In the genomic region with DNA sequence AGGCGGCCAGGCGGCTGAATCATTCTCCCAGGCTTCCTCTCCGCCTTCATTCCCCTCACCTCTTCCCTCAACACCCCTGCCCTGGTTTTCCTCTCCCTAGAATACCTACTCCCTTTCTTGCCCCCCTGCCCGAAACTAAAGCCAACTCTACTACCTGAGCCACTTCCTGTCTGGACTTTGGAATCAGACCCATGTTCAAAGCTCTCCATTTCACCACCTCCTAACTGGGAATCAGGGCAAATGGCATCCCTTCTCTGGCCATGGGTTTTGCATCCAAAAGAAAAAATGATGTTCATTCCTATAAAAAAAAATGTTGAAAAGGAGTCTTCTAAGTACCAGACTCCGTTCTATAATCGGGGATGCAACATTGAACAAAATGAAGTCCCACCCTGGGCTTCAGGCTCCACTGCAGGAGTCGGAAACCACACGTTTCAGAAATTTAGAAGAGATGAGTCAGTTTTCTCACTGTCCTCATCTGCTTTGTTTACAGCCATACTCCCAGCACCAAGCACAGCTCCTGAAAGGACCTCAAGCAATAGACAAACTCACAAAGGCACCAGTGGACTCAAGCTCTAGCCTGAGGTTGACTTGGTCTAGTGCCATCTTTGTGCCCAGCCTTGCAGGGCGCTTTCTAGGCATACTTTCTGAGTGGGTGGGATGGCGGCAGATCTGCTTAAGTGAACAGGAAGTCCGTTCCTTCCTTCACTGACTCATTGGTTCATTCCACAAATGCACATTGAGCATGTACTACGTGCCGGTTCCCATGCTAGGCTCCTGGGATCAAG, we compare ENCODE assay signal across 15 cellular contexts.
DNase-seq lines count a peak whose midpoint lies in the region; ATAC-seq and TF ChIP-seq lines count a peak whose summit lies in the region.
"Had no signal": no experiment of that assay in that cellular context is flagged by ENCODE, and none has a peak within 500 bp of the region (broad histone marks: within the 10 kb centered on the region; RNA-seq: fewer than 3 reads in every experiment).

No MANE protein-coding gene starts in this region.

- peaks cover 26% of the 10 kb centered on the region for H3K27me3 Mint-ChIP-seq in GM23338 (ENCODE audit: insufficient read depth, low read depth, poor library complexity)

- 64 to 71% (median 69%) methylated on average over 13 of the region's 13 CpGs for WGBS in adrenal gland, 4 donors

- no peaks in the 10 kb centered on the region for H3K36me3 Mint-ChIP-seq in GM23338 (ENCODE audit: low read depth)
- H3K36me3 Mint-ChIP-seq: activated CD4-positive, alpha-beta memory T cell treated with anti-CD3 and anti-CD28 coated beads for 36 hours; activated naive CD4-positive, alpha-beta T cell treated with anti-CD3 and anti-CD28 coated beads, Interleukin-2, amount 10 ng/mL, durations not matched to agents 7 days and 5 days; CD8-positive, alpha-beta T cell; stimulated activated memory B cell treated with anti-CD40 and anti-IgM and Interleukin-4, amounts not matched to agents 10 μg/mL and 1 μg/mL and 100 μg/mL, for 72 hours had no signal

- H3K4me1 ChIP-seq in GM23338 (ENCODE audit: insufficient read depth) (peaks cover 51% of the 10 kb centered on the region), mucosa of descending colon (ENCODE audit: low read depth) (peaks cover 2% of the 10 kb centered on the region), adrenal gland (replicated peaks in 1 of 2) (no peaks in the 10 kb centered on the region)

- H4K20me1 ChIP-seq in GM23338 (replicated peaks; ENCODE audit: insufficient read depth): no peaks in the 10 kb centered on the region

- H3K9me3 Mint-ChIP-seq in GM23338: no peaks in the 10 kb centered on the region
- H3K9me3 Mint-ChIP-seq: activated CD4-positive, alpha-beta memory T cell treated with anti-CD3 and anti-CD28 coated beads for 36 hours; activated naive CD4-positive, alpha-beta T cell treated with anti-CD3 and anti-CD28 coated beads, Interleukin-2, amount 10 ng/mL, durations not matched to agents 7 days and 5 days; CD8-positive, alpha-beta T cell; stimulated activated memory B cell treated with anti-CD40 and anti-IgM and Interleukin-4, amounts not matched to agents 10 μg/mL and 1 μg/mL and 100 μg/mL, for 72 hours had no signal

- no peak overlapping the region; the same call in 2 of the 3 replicates for H3K4me3 Mint-ChIP-seq in GM23338
- H3K4me3 Mint-ChIP-seq: activated CD4-positive, alpha-beta memory T cell treated with anti-CD3 and anti-CD28 coated beads for 36 hours; activated naive CD4-positive, alpha-beta T cell treated with anti-CD3 and anti-CD28 coated beads, Interleukin-2, amount 10 ng/mL, durations not matched to agents 7 days and 5 days; CD8-positive, alpha-beta T cell; stimulated activated memory B cell treated with anti-CD40 and anti-IgM and Interleukin-4, amounts not matched to agents 10 μg/mL and 1 μg/mL and 100 μg/mL, for 72 hours had no signal

- H3K4me2 ChIP-seq in GM23338: peak overlapping the region; percentile 68; the same call in 1 of the 2 replicates

- no peaks in the 10 kb centered on the region for H3K79me2 ChIP-seq in GM23338 (replicated peaks; ENCODE audit: insufficient read depth)

- no peak overlapping the region for H2AFZ ChIP-seq in GM23338

- peak; percentile 73 for DNase-seq in Daoy (ENCODE audit: low read depth)
- DNase-seq in GM23338 (ENCODE audit: low spot score): no peak
- DNase-seq in SW480 (ENCODE audit: low spot score): peak; percentile 28
- DNase-seq in mucosa of descending colon: no peak
- DNase-seq in adrenal gland: no peak
- no peak for DNase-seq in stimulated activated CD4-positive, alpha-beta T cell treated with anti-CD3 and anti-CD28 coated beads, Interleukin-4, amount 100 ng/mL, for 4 hours
- DNase-seq in DMS 273 treated with DMSO at 0.1 percent for 48 hours (lab: John Stamatoyannopoulos, UW): no peak
- no peak for DNase-seq in cerebellar nuclear complex (lab: John Stamatoyannopoulos, UW)
- DNase-seq: activated CD4-positive, alpha-beta memory T cell treated with anti-CD3 and anti-CD28 coated beads for 36 hours; activated naive CD4-positive, alpha-beta T cell treated with anti-CD3 and anti-CD28 coated beads, Interleukin-2, amount 10 ng/mL, durations not matched to agents 7 days and 5 days; activated T-cell treated with anti-CD3 and anti-CD28 coated beads, Interleukin-2, amount 50 U/mL, for 1 hour; CD8-positive, alpha-beta T cell; DND-41 had no signal

- H3K4me3 ChIP-seq in GM23338 (no peak overlapping the region), mucosa of descending colon (no peak overlapping the region), adrenal gland (no peak overlapping the region)

- H3K27ac ChIP-seq in GM23338 (ENCODE audit: low read depth): peak overlapping the region; percentile 51; the same call in 1 of the 2 replicates
- no peak overlapping the region for H3K27ac ChIP-seq in adrenal gland
- H3K27ac ChIP-seq: neutrophil had no signal

- TF ChIP-seq POLR2A in adrenal gland (IDR thresholded peaks at IDR 0.05): no peak

- H3K4me1 Mint-ChIP-seq in GM23338: peaks cover 70% of the 10 kb centered on the region
- H3K4me1 Mint-ChIP-seq: activated naive CD4-positive, alpha-beta T cell treated with anti-CD3 and anti-CD28 coated beads, Interleukin-2, amount 10 ng/mL, durations not matched to agents 7 days and 5 days; stimulated activated memory B cell treated with anti-CD40 and anti-IgM and Interleukin-4, amounts not matched to agents 10 μg/mL and 1 μg/mL and 100 μg/mL, for 72 hours had no signal

- H3K9me3 ChIP-seq in mucosa of descending colon (no peaks in the 10 kb centered on the region), adrenal gland (replicated peaks in 1 of 3) (no peaks in the 10 kb centered on the region)
- H3K9me3 ChIP-seq: neutrophil had no signal

- H3K9me2 ChIP-seq in GM23338 (ENCODE audit: insufficient read depth): no peaks in the 10 kb centered on the region

- H3F3A ChIP-seq in GM23338 (replicated peaks; ENCODE audit: low read depth): peaks cover 5% of the 10 kb centered on the region; the same call in 1 of the 2 replicates

- no peaks in the 10 kb centered on the region for H3K36me3 ChIP-seq in GM23338 (ENCODE audit: insufficient read depth)
- H3K36me3 ChIP-seq in mucosa of descending colon (ENCODE audit: low read depth): no peaks in the 10 kb centered on the region
- no peaks in the 10 kb centered on the region for H3K36me3 ChIP-seq in adrenal gland (replicated peaks in 1 of 2)
- H3K36me3 ChIP-seq: neutrophil had no signal

- no peak for TF ChIP-seq CTCF in GM23338 (conservative IDR thresholded peaks at IDR 0.05; ENCODE audit: low read depth in 2 of 2)
- TF ChIP-seq CTCF in mucosa of descending colon (IDR thresholded peaks at IDR 0.05): no peak
- TF ChIP-seq CTCF in adrenal gland (IDR thresholded peaks at IDR 0.05): no peak

- no peak for ATAC-seq in GM23338
- peak; percentile 16 for ATAC-seq in mucosa of descending colon
- ATAC-seq: CD8-positive, alpha-beta T cell; stimulated activated memory B cell treated with anti-CD40 and anti-IgM and Interleukin-4, amounts not matched to agents 10 μg/mL and 1 μg/mL and 100 μg/mL, for 72 hours had no signal

- H3K27me3 ChIP-seq in GM23338 (ENCODE audit: insufficient read depth) (no peaks in the 10 kb centered on the region), adrenal gland (peaks cover 3% of the 10 kb centered on the region)

- intact Hi-C loops in mucosa of descending colon (cut with DNase I, micrococcal nuclease) (no loop called here), adrenal gland (cut with DNase I) (no loop called here)

- no peak overlapping the region for H3K27ac Mint-ChIP-seq in GM23338
- H3K27ac Mint-ChIP-seq: activated CD4-positive, alpha-beta memory T cell treated with anti-CD3 and anti-CD28 coated beads for 36 hours; activated naive CD4-positive, alpha-beta T cell treated with anti-CD3 and anti-CD28 coated beads, Interleukin-2, amount 10 ng/mL, durations not matched to agents 7 days and 5 days; CD8-positive, alpha-beta T cell; stimulated activated memory B cell treated with anti-CD40 and anti-IgM and Interleukin-4, amounts not matched to agents 10 μg/mL and 1 μg/mL and 100 μg/mL, for 72 hours had no signal

TF ChIP-seq in GM23338, 12 proteins besides CTCF, POLR2A, EP300 and RAD21 (continues in another document):
- no peak for TF ChIP-seq ZNF114 (CRISPR knock-in tag; IDR thresholded peaks at IDR 0.05)
- TF ChIP-seq, protein P1, sequence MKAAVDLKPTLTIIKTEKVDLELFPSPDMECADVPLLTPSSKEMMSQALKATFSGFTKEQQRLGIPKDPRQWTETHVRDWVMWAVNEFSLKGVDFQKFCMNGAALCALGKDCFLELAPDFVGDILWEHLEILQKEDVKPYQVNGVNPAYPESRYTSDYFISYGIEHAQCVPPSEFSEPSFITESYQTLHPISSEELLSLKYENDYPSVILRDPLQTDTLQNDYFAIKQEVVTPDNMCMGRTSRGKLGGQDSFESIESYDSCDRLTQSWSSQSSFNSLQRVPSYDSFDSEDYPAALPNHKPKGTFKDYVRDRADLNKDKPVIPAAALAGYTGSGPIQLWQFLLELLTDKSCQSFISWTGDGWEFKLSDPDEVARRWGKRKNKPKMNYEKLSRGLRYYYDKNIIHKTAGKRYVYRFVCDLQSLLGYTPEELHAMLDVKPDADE (IDR thresholded peaks at IDR 0.05): no peak
- TF ChIP-seq, protein P2, sequence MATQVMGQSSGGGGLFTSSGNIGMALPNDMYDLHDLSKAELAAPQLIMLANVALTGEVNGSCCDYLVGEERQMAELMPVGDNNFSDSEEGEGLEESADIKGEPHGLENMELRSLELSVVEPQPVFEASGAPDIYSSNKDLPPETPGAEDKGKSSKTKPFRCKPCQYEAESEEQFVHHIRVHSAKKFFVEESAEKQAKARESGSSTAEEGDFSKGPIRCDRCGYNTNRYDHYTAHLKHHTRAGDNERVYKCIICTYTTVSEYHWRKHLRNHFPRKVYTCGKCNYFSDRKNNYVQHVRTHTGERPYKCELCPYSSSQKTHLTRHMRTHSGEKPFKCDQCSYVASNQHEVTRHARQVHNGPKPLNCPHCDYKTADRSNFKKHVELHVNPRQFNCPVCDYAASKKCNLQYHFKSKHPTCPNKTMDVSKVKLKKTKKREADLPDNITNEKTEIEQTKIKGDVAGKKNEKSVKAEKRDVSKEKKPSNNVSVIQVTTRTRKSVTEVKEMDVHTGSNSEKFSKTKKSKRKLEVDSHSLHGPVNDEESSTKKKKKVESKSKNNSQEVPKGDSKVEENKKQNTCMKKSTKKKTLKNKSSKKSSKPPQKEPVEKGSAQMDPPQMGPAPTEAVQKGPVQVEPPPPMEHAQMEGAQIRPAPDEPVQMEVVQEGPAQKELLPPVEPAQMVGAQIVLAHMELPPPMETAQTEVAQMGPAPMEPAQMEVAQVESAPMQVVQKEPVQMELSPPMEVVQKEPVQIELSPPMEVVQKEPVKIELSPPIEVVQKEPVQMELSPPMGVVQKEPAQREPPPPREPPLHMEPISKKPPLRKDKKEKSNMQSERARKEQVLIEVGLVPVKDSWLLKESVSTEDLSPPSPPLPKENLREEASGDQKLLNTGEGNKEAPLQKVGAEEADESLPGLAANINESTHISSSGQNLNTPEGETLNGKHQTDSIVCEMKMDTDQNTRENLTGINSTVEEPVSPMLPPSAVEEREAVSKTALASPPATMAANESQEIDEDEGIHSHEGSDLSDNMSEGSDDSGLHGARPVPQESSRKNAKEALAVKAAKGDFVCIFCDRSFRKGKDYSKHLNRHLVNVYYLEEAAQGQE (IDR thresholded peaks at IDR 0.05; ENCODE audit: unreplicated experiment): no peak
- TF ChIP-seq NANOG (IDR thresholded peaks at IDR 0.05; ENCODE audit: borderline replicate concordance): no peak
- TF ChIP-seq STAT1 (IDR thresholded peaks at IDR 0.05; ENCODE audit: unreplicated experiment): no peak

Comparison
In these comparisons a context has a peak if more than half of its experiments do, and no peak if none do; other contexts are left out.
1. DNase-seq: peak in Daoy (single experiment) and SW480 (single experiment); none in GM23338 (single experiment), mucosa of descending colon (0 of 3), adrenal gland (0 of 7), stimulated activated CD4-positive, alpha-beta T cell treated with anti-CD3 and anti-CD28 coated beads, Interleukin-4, amount 100 ng/mL, for 4 hours (0 of 2), DMS 273 treated with DMSO at 0.1 percent for 48 hours (single experiment) and cerebellar nuclear complex (0 of 2).